In genomic region chr17:44331249-44331760, GRCh38 we compare ENCODE assay signal across 9 cellular contexts. TPM values are rescaled to one million over a fixed set of nuclear protein-coding genes. Genes with fewer than 3 reads are reported as not detected.
DNase-seq lines count a peak whose midpoint lies in the region; ATAC-seq and TF ChIP-seq lines count a peak whose summit lies in the region.
"Had no signal": no experiment of that assay in that cellular context is flagged by ENCODE, and none has a peak within 500 bp of the region (broad histone marks: within the 10 kb centered on the region; RNA-seq: fewer than 3 reads in every experiment).

No MANE protein-coding gene starts in this region.

- in situ Hi-C loops in transverse colon (cut with MboI; ENCODE audit: low pct_ligation_motif_present in 1 of 4, low pct_unique_long_range_greater_than_20kb in 1 of 4, low sequenced_read_pairs in 3 of 4) = loop anchor here in 3 of 4 donors (5.0 kb wide), 3 partner anchors 114 to 129 kb away; partner anchors contain the start of gene UBTF (in 1 of the 3)

- H3K4me1 Mint-ChIP-seq in naive thymus-derived CD8-positive, alpha-beta T cell = peaks cover 7 to 17% (median 12%) of the 10 kb centered on the region in 4 donors

- no peaks in the 10 kb centered on the region for H3K9me3 Mint-ChIP-seq in naive thymus-derived CD8-positive, alpha-beta T cell

- no peaks in the 10 kb centered on the region for H3K36me3 Mint-ChIP-seq in naive thymus-derived CD8-positive, alpha-beta T cell

- peak overlapping the region; percentile 31; the same call in 1 of the 2 replicates for H3K4me2 ChIP-seq in KMS-11

- peak overlapping the region; percentile 68 for H2AFZ ChIP-seq in KMS-11 (ENCODE audit: low read depth)

- no peak overlapping the region for H3K4me3 Mint-ChIP-seq in naive thymus-derived CD8-positive, alpha-beta T cell

- peak; percentile 82 for DNase-seq in D341Med (ENCODE audit: low spot score)
- peak; percentile 66 for DNase-seq in OCI-M2 (lab: John Stamatoyannopoulos, UW; ENCODE audit: unreplicated experiment)
- peak; percentile 60 for DNase-seq in activated T-cell treated with anti-CD3 and anti-CD28 coated beads, Interleukin-2, amount 50 U/mL, for 1 hour
- DNase-seq in esophagus muscularis mucosa (ENCODE audit: extremely low spot score) = no peak
- DNase-seq in naive thymus-derived CD8-positive, alpha-beta T cell = peak in 9 of 10 donors; percentile 56 to 86 (median 74)
- DNase-seq in transverse colon = peak; percentile 83

- H3K79me2 ChIP-seq in KMS-11 (ENCODE audit: insufficient read depth, low read depth) = no peaks in the 10 kb centered on the region

- H3K27me3 ChIP-seq in KMS-11 (ENCODE audit: insufficient read depth, low read depth) = no peaks in the 10 kb centered on the region
- peaks cover 0 to 9% (median 0%) of the 10 kb centered on the region in 4 donors for H3K27me3 ChIP-seq in esophagus muscularis mucosa
- H3K27me3 ChIP-seq in transverse colon = no peaks in the 10 kb centered on the region

- TF ChIP-seq CTCF in KMS-11 (conservative IDR thresholded peaks at IDR 0.05; ENCODE audit: low read depth, low read length) (peak; percentile 96), esophagus muscularis mucosa (IDR thresholded peaks at IDR 0.05) (peak; percentile 74 to 86 (median 83)), transverse colon (IDR thresholded peaks at IDR 0.05) (peak; percentile 75 to 89 (median 82))

- H4K20me1 ChIP-seq in KMS-11 (ENCODE audit: insufficient read depth) = no peaks in the 10 kb centered on the region

- ATAC-seq in naive thymus-derived CD8-positive, alpha-beta T cell = peak; percentile 27 to 46
- ATAC-seq in HG03095 (IDR thresholded peaks at IDR 0.05; ENCODE audit: unreplicated experiment) = no peak

- H3K27me3 Mint-ChIP-seq in naive thymus-derived CD8-positive, alpha-beta T cell = no peaks in the 10 kb centered on the region

- H3K27ac Mint-ChIP-seq in naive thymus-derived CD8-positive, alpha-beta T cell = peak overlapping the region in 4 of 10 donors; percentile 29 to 69 (median 42)

- no peaks in the 10 kb centered on the region for H3K36me3 ChIP-seq in KMS-11 (ENCODE audit: insufficient read depth)
- no peaks in the 10 kb centered on the region for H3K36me3 ChIP-seq in esophagus muscularis mucosa
- no peaks in the 10 kb centered on the region for H3K36me3 ChIP-seq in transverse colon
- H3K36me3 ChIP-seq: SJSA1 had no signal

- 2% methylated on average over 7 of the region's 7 CpGs for WGBS in esophagus muscularis mucosa
- 3% methylated on average over 7 of the region's 7 CpGs; no CpG with 5 or more reads in 1 of the 2 donors for WGBS in transverse colon (ENCODE audit: low coverage in 1 of 2), 2 donors

- TF ChIP-seq POLR2A in esophagus muscularis mucosa (IDR thresholded peaks at IDR 0.05; ENCODE audit: low read depth) (no peak), transverse colon (IDR thresholded peaks at IDR 0.05) (no peak)

- H3K9ac ChIP-seq in KMS-11 = no peak overlapping the region

- H3K9me3 ChIP-seq in esophagus muscularis mucosa (no peaks in the 10 kb centered on the region), transverse colon (no peaks in the 10 kb centered on the region)
- H3K9me3 ChIP-seq: SJSA1 had no signal

- intact Hi-C loops in esophagus muscularis mucosa (cut with DNase I) (no loop called here), transverse colon (cut with DNase I; ENCODE audit: low total_unique reads) (loop anchor here (2.0 kb wide), 1 partner anchor 121 kb away; no protein-coding TSS in a partner anchor)

- TF ChIP-seq EP300 in esophagus muscularis mucosa (IDR thresholded peaks at IDR 0.05) (no peak), transverse colon (IDR thresholded peaks at IDR 0.05; ENCODE audit: low read depth) (no peak)

- no peak overlapping the region for H3K4me3 ChIP-seq in KMS-11 (IDR thresholded peaks at IDR 0.05; ENCODE audit: insufficient read depth, low read depth, low read length)
- H3K4me3 ChIP-seq in esophagus muscularis mucosa = no peak overlapping the region
- H3K4me3 ChIP-seq in transverse colon = no peak overlapping the region
- H3K4me3 ChIP-seq: SJSA1 had no signal

- POLR2A ChIA-PET in naive thymus-derived CD8-positive, alpha-beta T cell (lab: Charles Lee) = interaction anchor here (0.6 to 4.1 kb wide), 11 partner anchors 24 to 240 kb away, joined by 3 to 34 read pairs (median 5); partner anchors contain the start of genes TMUB2 and UBTF

- H3K27ac ChIP-seq in KMS-11 = peak overlapping the region; percentile 21; the same call in 1 of the 2 replicates
- no peak overlapping the region for H3K27ac ChIP-seq in esophagus muscularis mucosa (replicated peaks in 1 of 4)
- H3K27ac ChIP-seq in transverse colon = no peak overlapping the region
- H3K27ac ChIP-seq: SJSA1 had no signal

- H3K4me1 ChIP-seq in KMS-11 (ENCODE audit: low read depth, poor library complexity, severe bottlenecking) (peaks cover 30% of the 10 kb centered on the region), esophagus muscularis mucosa (peaks cover 6 to 15% (median 14%) of the 10 kb centered on the region in 4 donors), transverse colon (peaks cover 0 to 19% (median 5%) of the 10 kb centered on the region in 4 donors)

RNA-seq across cellular contexts. Expression of gene SLC25A39, which starts 6.7 kb away (rescaled TPM):
- 10 to 100 TPM; 41.1 to 69.0 (median 56.8) TPM for total RNA-seq in esophagus muscularis mucosa
- 10 to 100 TPM; 94.9 to 98.8 TPM for total RNA-seq in naive thymus-derived CD8-positive, alpha-beta T cell
- polyA plus RNA-seq in naive thymus-derived CD8-positive, alpha-beta T cell = 100 to 1,000 TPM; 133 to 176 (median 162) TPM
- total RNA-seq in transverse colon = 100 to 1,000 TPM; 136 to 154 (median 141) TPM

RNA-seq across cellular contexts. Expression of gene GRN, which starts 13.8 kb away (rescaled TPM):
- total RNA-seq in esophagus muscularis mucosa (100 to 1,000 TPM; 169 to 313 (median 260) TPM), transverse colon (1,000 to 10,000 TPM in 1 of 4 donors, 100 to 1,000 TPM in 3; 546 to 1,119 (median 694) TPM)
- total RNA-seq in naive thymus-derived CD8-positive, alpha-beta T cell = 10 to 100 TPM; 27.5 to 33.5 TPM
- 10 to 100 TPM; 24.8 to 43.7 (median 41.6) TPM for polyA plus RNA-seq in naive thymus-derived CD8-positive, alpha-beta T cell

RNA-seq across cellular contexts. Expression of gene RUNDC3A, which starts 22.9 kb away (rescaled TPM):
- 1 to 10 TPM in 3 of 4 donors, under 1 TPM in 1; 0.42 to 2.8 (median 1.7) TPM for total RNA-seq in esophagus muscularis mucosa
- not detected for total RNA-seq in naive thymus-derived CD8-positive, alpha-beta T cell
- not detected for polyA plus RNA-seq in naive thymus-derived CD8-positive, alpha-beta T cell
- total RNA-seq in transverse colon = 1 to 10 TPM in 2 of 4 donors, under 1 TPM in 1, not detected in 1; 0.48 to 7.6 (median 1.1) TPM
- total RNA-seq: SJSA1 had no signal

RNA-seq across cellular contexts. Expression of gene FAM171A2, which starts 32.3 kb away (rescaled TPM):
- total RNA-seq in esophagus muscularis mucosa = 1 to 10 TPM in 2 of 4 donors, under 1 TPM in 2; 0.42 to 2.0 (median 1.2) TPM
- 1 to 10 TPM; 1.3 to 1.5 TPM for total RNA-seq in naive thymus-derived CD8-positive, alpha-beta T cell
- polyA plus RNA-seq in naive thymus-derived CD8-positive, alpha-beta T cell = under 1 TPM; 0.08 to 0.33 (median 0.10) TPM
- 1 to 10 TPM in 1 of 4 donors, under 1 TPM in 2, not detected in 1; 0.14 to 7.9 (median 0.95) TPM for total RNA-seq in transverse colon

RNA-seq across cellular contexts. Expression of gene ITGA2B, which starts 58.1 kb away (rescaled TPM):
- total RNA-seq in esophagus muscularis mucosa (1 to 10 TPM in 2 of 4 donors, under 1 TPM in 2; 0.42 to 1.7 (median 1.0) TPM), transverse colon (under 1 TPM in 2 of 4 donors, not detected in 2; 0.14 to 0.32 TPM)
- total RNA-seq in naive thymus-derived CD8-positive, alpha-beta T cell = 1 to 10 TPM in 1 of 2 experiments, under 1 TPM in 1; 0.86 to 1.6 TPM
- not detected for polyA plus RNA-seq in naive thymus-derived CD8-positive, alpha-beta T cell

Comparison
In these comparisons a context has a peak if more than half of its experiments do, and no peak if none do; other contexts are left out.
1. RNA of gene GRN, which starts 13.8 kb away (total RNA-seq): 546 to 1,119 TPM in transverse colon and 169 to 313 TPM in esophagus muscularis mucosa; 27.5 to 33.5 TPM in naive thymus-derived CD8-positive, alpha-beta T cell; every median in the first group is over 4 times any median in the second.
2. Peak in every context shown above with its lines, with median percentiles within 50 percentile points of each other: CTCF ChIP-seq.